ENCODE assay signal across 9 cellular contexts in the genomic region with DNA sequence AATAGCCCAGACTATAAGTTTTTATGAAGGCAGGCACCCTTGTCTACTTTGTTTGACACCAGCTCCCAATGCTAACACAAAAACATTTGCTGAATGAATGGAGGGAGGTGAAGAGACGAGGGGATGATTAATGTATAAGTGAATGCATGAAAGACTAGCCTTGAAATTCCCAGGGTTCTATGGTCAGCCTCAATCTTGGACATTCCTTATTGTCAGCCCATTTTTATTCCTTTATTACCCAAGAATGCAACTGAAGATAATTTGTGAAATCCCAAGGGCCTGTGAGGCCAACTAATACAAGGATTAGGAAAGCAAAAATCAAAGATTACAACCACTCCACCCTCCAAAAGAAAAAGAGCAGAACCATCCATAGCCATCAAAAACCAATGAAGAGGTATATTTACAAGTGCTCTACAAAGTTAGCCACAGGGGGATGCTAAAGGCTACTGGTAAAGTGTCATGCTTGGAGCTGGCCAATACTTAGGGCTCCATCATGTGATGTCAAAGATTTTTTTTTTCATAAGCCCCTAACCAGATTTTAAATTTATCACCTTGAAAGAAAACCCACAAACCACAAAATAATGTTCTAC. TPM values are rescaled to one million over a fixed set of nuclear protein-coding genes. Genes with fewer than 3 reads are reported as not detected.
DNase-seq lines count a peak whose midpoint lies in the region; ATAC-seq and TF ChIP-seq lines count a peak whose summit lies in the region.
"Had no signal": no experiment of that assay in that cellular context is flagged by ENCODE, and none has a peak within 500 bp of the region (broad histone marks: within the 10 kb centered on the region; RNA-seq: fewer than 3 reads in every experiment).

No MANE protein-coding gene starts in this region.

- TF ChIP-seq POLR2A in prostate gland (IDR thresholded peaks at IDR 0.05): no peak

- DNase-seq in GM12865 (ENCODE audit: low read depth): peak; percentile 39
- DNase-seq in OCI-M1 (lab: John Stamatoyannopoulos, UW): peak; percentile 69
- DNase-seq in fibroblast of gingiva (ENCODE audit: low read depth): peak; percentile 9
- DNase-seq in prostate gland (ENCODE audit: low spot score): no peak
- DNase-seq in NCI-H1417 treated with DMSO at 0.1 percent for 48 hours (lab: John Stamatoyannopoulos, UW): no peak
- no peak for DNase-seq in COLO829 (ENCODE audit: low spot score)
- DNase-seq in DMS53 treated with DMSO at 0.1 percent for 48 hours (lab: John Stamatoyannopoulos, UW; ENCODE audit: unreplicated experiment): no peak
- DNase-seq: naive thymus-derived CD4-positive, alpha-beta T cell had no signal

- WGBS in prostate gland: 45% methylated on average over 1 of the region's 1 CpG

- no peaks in the 10 kb centered on the region for H3K9me3 ChIP-seq in prostate gland

- no peaks in the 10 kb centered on the region for H3K27me3 ChIP-seq in prostate gland (replicated peaks; ENCODE audit: insufficient read depth)

- TF ChIP-seq CTCF in GM12865 (IDR thresholded peaks at IDR 0.05; ENCODE audit: insufficient read depth, low read depth, low read length, missing control alignments): peak; percentile 54
- peak in 3 of 4 experiments; percentile 16 to 43 (median 39) for TF ChIP-seq CTCF in prostate gland (IDR thresholded peaks at IDR 0.05)

- ATAC-seq in HG02970 (IDR thresholded peaks at IDR 0.05; ENCODE audit: low FRiP score, unreplicated experiment): no peak
- ATAC-seq: naive thymus-derived CD4-positive, alpha-beta T cell had no signal

- no peaks in the 10 kb centered on the region for H3K4me1 ChIP-seq in prostate gland (replicated peaks)

- intact Hi-C loops in prostate gland (cut with DNase I): no loop called here

- H3K36me3 ChIP-seq in prostate gland: no peaks in the 10 kb centered on the region

- no peak overlapping the region for H3K4me3 ChIP-seq in GM12865 (ENCODE audit: low read depth, low read length)
- no peak overlapping the region for H3K4me3 ChIP-seq in prostate gland

- no peak overlapping the region for H3K27ac ChIP-seq in prostate gland

RNA-seq across cellular contexts. Expression of a gene that starts 40.0 kb away (rescaled TPM):
- 1 to 10 TPM; 1.1 to 1.9 TPM for total RNA-seq in prostate gland

Comparison
In these comparisons a context has a peak if more than half of its experiments do, and no peak if none do; other contexts are left out.
1. DNase-seq: peak in GM12865 (single experiment), OCI-M1 (single experiment) and fibroblast of gingiva (single experiment); none in prostate gland (single experiment), NCI-H1417 treated with DMSO at 0.1 percent for 48 hours (single experiment), COLO829 (single experiment) and DMS53 treated with DMSO at 0.1 percent for 48 hours (single experiment).